Comparison of ENCODE assay signal across 1 cellular context in genomic region chr7:2869981-2870380, GRCh38.
TF ChIP-seq lines count a peak whose summit lies in the region.

No MANE protein-coding gene starts in this region.

TF ChIP-seq in GM23338, 12 proteins besides CTCF, POLR2A, EP300 and RAD21:
- TF ChIP-seq JUNB (IDR thresholded peaks at IDR 0.05; ENCODE audit: unreplicated experiment) = no peak
- no peak for TF ChIP-seq CREB1 (CRISPR knock-in tag; IDR thresholded peaks at IDR 0.05; ENCODE audit: low read depth)
- TF ChIP-seq POLR2AphosphoS5 (IDR thresholded peaks at IDR 0.05; ENCODE audit: low read depth) = no peak
- TF ChIP-seq ZNF462 (CRISPR knock-in tag; IDR thresholded peaks at IDR 0.05) = no peak
- TF ChIP-seq ZNF114 (CRISPR knock-in tag; IDR thresholded peaks at IDR 0.05) = no peak
- TF ChIP-seq STAT1 (IDR thresholded peaks at IDR 0.05; ENCODE audit: unreplicated experiment) = no peak
- TF ChIP-seq NANOG (IDR thresholded peaks at IDR 0.05; ENCODE audit: borderline replicate concordance) = no peak
- TF ChIP-seq EZH2 (IDR thresholded peaks at IDR 0.05; ENCODE audit: low read depth, unreplicated experiment) = no peak
- no peak for TF ChIP-seq REST (IDR thresholded peaks at IDR 0.05; ENCODE audit: unreplicated experiment)
- no peak for TF ChIP-seq ZNF331 (CRISPR knock-in tag; IDR thresholded peaks at IDR 0.05; ENCODE audit: low read depth)
- TF ChIP-seq ETS1 (IDR thresholded peaks at IDR 0.05) = no peak
- TF ChIP-seq EZH2phosphoT487 (IDR thresholded peaks at IDR 0.05; ENCODE audit: unreplicated experiment) = no peak
